Comparison of ENCODE assay signal across 8 cellular contexts in genomic region chr12:104957388-104958008, GRCh38. TPM values are rescaled to one million over a fixed set of nuclear protein-coding genes. Genes with fewer than 3 reads are reported as not detected.
DNase-seq lines count a peak whose midpoint lies in the region; ATAC-seq and TF ChIP-seq lines count a peak whose summit lies in the region.

No MANE protein-coding gene starts in this region.

- H3K4me3 Mint-ChIP-seq in activated CD4-positive, alpha-beta memory T cell treated with anti-CD3 and anti-CD28 coated beads for 36 hours: peak overlapping the region; percentile 76
- peak overlapping the region; percentile 89 for H3K4me3 Mint-ChIP-seq in neural crest cell

- H3K4me1 ChIP-seq in IMR-90 (ENCODE audit: control insufficient read depth, insufficient read depth, low read length) (peaks cover 10% of the 10 kb centered on the region), vagina (peaks cover 14% of the 10 kb centered on the region)

- H3K9me1 ChIP-seq in IMR-90 (ENCODE audit: insufficient read depth, low read length): no peaks in the 10 kb centered on the region

- H3K36me3 Mint-ChIP-seq in activated CD4-positive, alpha-beta memory T cell treated with anti-CD3 and anti-CD28 coated beads for 36 hours: no peaks in the 10 kb centered on the region
- H3K36me3 Mint-ChIP-seq in neural crest cell (ENCODE audit: low read depth): no peaks in the 10 kb centered on the region

- no peak overlapping the region for H3K4ac ChIP-seq in IMR-90 (ENCODE audit: low read depth, low read length)

- H3K27ac Mint-ChIP-seq in activated CD4-positive, alpha-beta memory T cell treated with anti-CD3 and anti-CD28 coated beads for 36 hours: peak overlapping the region; percentile 43
- H3K27ac Mint-ChIP-seq in neural crest cell (ENCODE audit: unreplicated experiment): no peak overlapping the region

- TF ChIP-seq POLR2A in IMR-90 (IDR thresholded peaks at IDR 0.05; ENCODE audit: low read depth, low read length): no peak
- TF ChIP-seq POLR2A in vagina (IDR thresholded peaks at IDR 0.05): no peak

- BruUV-seq in IMR-90 (replicated peaks; lab: Mats Ljungman, UMichigan): no TSS peak

- H3K4me1 Mint-ChIP-seq in activated CD4-positive, alpha-beta memory T cell treated with anti-CD3 and anti-CD28 coated beads for 36 hours (ENCODE audit: low read depth): peaks cover 25% of the 10 kb centered on the region
- peaks cover 13% of the 10 kb centered on the region for H3K4me1 Mint-ChIP-seq in neural crest cell

- no peak overlapping the region for H2BK15ac ChIP-seq in IMR-90 (ENCODE audit: low read depth, low read length)

- peak overlapping the region; percentile 82 for H2AK9ac ChIP-seq in IMR-90 (replicated peaks; ENCODE audit: low read depth, low read length, poor library complexity)

- H2BK120ac ChIP-seq in IMR-90 (ENCODE audit: low read depth, low read length): no peak overlapping the region

- 0% methylated on average over 23 of the region's 37 CpGs; no CpG with 5 or more reads in 1 of the 2 experiments for WGBS in IMR-90 (ENCODE audit: extremely low coverage in 2 of 2, insufficient read length in 1 of 2), 2 experiments

- no peak overlapping the region for H4K8ac ChIP-seq in IMR-90 (ENCODE audit: low read depth in 2 of 2, low read length in 2 of 2)

- H2BK5ac ChIP-seq in IMR-90 (ENCODE audit: low read depth, low read length, poor library complexity, severe bottlenecking): no peak overlapping the region

- H4K20me1 ChIP-seq in IMR-90 (ENCODE audit: insufficient read depth, low read length): no peaks in the 10 kb centered on the region

- H3K4me2 ChIP-seq in IMR-90 (ENCODE audit: low read depth, low read length): peak overlapping the region; percentile 85

- H3K27me3 Mint-ChIP-seq in activated CD4-positive, alpha-beta memory T cell treated with anti-CD3 and anti-CD28 coated beads for 36 hours: no peaks in the 10 kb centered on the region
- peaks cover 54% of the 10 kb centered on the region for H3K27me3 Mint-ChIP-seq in neural crest cell (ENCODE audit: low read depth)

- peak overlapping the region; percentile 10 for H3K9ac ChIP-seq in IMR-90 (ENCODE audit: low read depth, low read length)

- peak overlapping the region; percentile 96 for H2AFZ ChIP-seq in IMR-90 (replicated peaks; ENCODE audit: low read length, poor library complexity)

- no peaks in the 10 kb centered on the region for H3K9me3 ChIP-seq in IMR-90 (ENCODE audit: control insufficient read depth, insufficient read depth, low read length)
- no peaks in the 10 kb centered on the region for H3K9me3 ChIP-seq in vagina

- peaks cover 6% of the 10 kb centered on the region for H3K27me3 ChIP-seq in BJ (ENCODE audit: control insufficient read depth, insufficient read depth, low read length)
- peaks cover 24% of the 10 kb centered on the region for H3K27me3 ChIP-seq in IMR-90 (ENCODE audit: control insufficient read depth, insufficient read depth, low read length)
- no peaks in the 10 kb centered on the region for H3K27me3 ChIP-seq in vagina

- no peak overlapping the region for H3K18ac ChIP-seq in IMR-90 (ENCODE audit: low read depth, low read length)

- no peak overlapping the region for H2BK20ac ChIP-seq in IMR-90 (ENCODE audit: low read depth, low read length)

- H3K36me3 ChIP-seq in BJ (ENCODE audit: control insufficient read depth, insufficient read depth, low read length) (no peaks in the 10 kb centered on the region), IMR-90 (ENCODE audit: control insufficient read depth, insufficient read depth, low read length) (no peaks in the 10 kb centered on the region), vagina (no peaks in the 10 kb centered on the region)

- H3K9me3 Mint-ChIP-seq in activated CD4-positive, alpha-beta memory T cell treated with anti-CD3 and anti-CD28 coated beads for 36 hours: no peaks in the 10 kb centered on the region
- no peaks in the 10 kb centered on the region for H3K9me3 Mint-ChIP-seq in neural crest cell

- H2AK5ac ChIP-seq in IMR-90 (ENCODE audit: low read depth, low read length): no peak overlapping the region

- no peak overlapping the region for H4K91ac ChIP-seq in IMR-90 (ENCODE audit: insufficient read depth, low read depth, low read length)

- CTCF ChIA-PET in BJ (lab: Yijun Ruan, JAX) (interaction anchor here (1.7 to 3.7 kb wide), 2 partner anchors 10 to 19 kb away, joined by 5 to 18 read pairs; no protein-coding TSS in a partner anchor), IMR-90 (lab: Yijun Ruan, JAX) (interaction anchor here (0.5 kb wide), 1 partner anchor 15 kb away, joined by 4 read pairs; no protein-coding TSS in a partner anchor)
- CTCF ChIA-PET in activated CD4-positive, alpha-beta memory T cell treated with anti-CD3 and anti-CD28 coated beads for 36 hours (lab: Charles Lee): interaction anchor here (0.7 to 1.7 kb wide), 4 partner anchors 27 to 575 kb away, joined by 3 to 5 read pairs (median 4); no protein-coding TSS in a partner anchor

- H3K4me3 ChIP-seq in BJ (ENCODE audit: low read depth, low read length) (peak overlapping the region; percentile 88), IMR-90 (ENCODE audit: insufficient read depth, low read depth, low read length) (peak overlapping the region; percentile 62), epithelial cell of proximal tubule (ENCODE audit: low read depth, low read length) (peak overlapping the region; percentile 86), vagina (peak overlapping the region; percentile 66 to 96)

- no peak overlapping the region for H3K14ac ChIP-seq in IMR-90 (replicated peaks; ENCODE audit: low read depth, low read length)

- intact Hi-C loops in IMR-90 (cut with micrococcal nuclease) (no loop called here), vagina (cut with DNase I) (no loop called here)
- intact Hi-C loops in activated CD4-positive, alpha-beta memory T cell treated with anti-CD3 and anti-CD28 coated beads for 36 hours (cut with micrococcal nuclease): loop anchor here (1.0 to 10.0 kb wide), 12 partner anchors 27 to 670 kb away; partner anchors contain the start of genes APPL2, CHST11, NOPCHAP1 and WASHC4

- ATAC-seq in GM19372 (IDR thresholded peaks at IDR 0.05; ENCODE audit: low read depth, unreplicated experiment): peak; percentile 30
- peak; percentile 34 for ATAC-seq in IMR-90 (ENCODE audit: low read depth)
- ATAC-seq in GM19035 (IDR thresholded peaks at IDR 0.05; ENCODE audit: unreplicated experiment): no peak

- no peak overlapping the region for H3K56ac ChIP-seq in IMR-90 (ENCODE audit: extremely low read depth, insufficient read depth, low read length)

- POLR2A ChIA-PET in BJ (lab: Charles Lee) (no interaction called here), IMR-90 (lab: Charles Lee; ENCODE audit: unreplicated experiment) (no interaction called here)
- POLR2A ChIA-PET in activated CD4-positive, alpha-beta memory T cell treated with anti-CD3 and anti-CD28 coated beads for 36 hours (lab: Charles Lee): interaction anchor here (0.9 to 2.4 kb wide), 4 partner anchors 14 to 194 kb away, joined by 3 to 12 read pairs (median 4); partner anchors contain the start of gene NOPCHAP1

- DNase-seq in BJ (ENCODE audit: low read depth): no peak
- no peak for DNase-seq in IMR-90
- peak; percentile 55 for DNase-seq in activated CD4-positive, alpha-beta memory T cell treated with anti-CD3 and anti-CD28 coated beads for 36 hours
- DNase-seq in epithelial cell of proximal tubule (ENCODE audit: low read depth): no peak
- DNase-seq in neural crest cell (ENCODE audit: low read depth, low spot score): peak; percentile 22
- no peak for DNase-seq in vagina (ENCODE audit: extremely low spot score in 2 of 2)

- in situ Hi-C loops in IMR-90 (cut with MboI; ENCODE audit: low sequenced_read_pairs): no loop called here

- no peaks in the 10 kb centered on the region for H3K79me1 ChIP-seq in IMR-90 (ENCODE audit: low read depth in 1 of 2, low read length in 2 of 2)

- no peak overlapping the region for H3K23ac ChIP-seq in IMR-90 (ENCODE audit: low read depth, low read length)

- dilution Hi-C loops in IMR-90 (cut with HindIII; ENCODE audit: low sequenced_read_pairs, unreplicated experiment): no loop called here

- H3K27ac ChIP-seq in IMR-90 (ENCODE audit: insufficient read depth, low read length): no peak overlapping the region
- peak overlapping the region; percentile 80 for H3K27ac ChIP-seq in vagina

- TF ChIP-seq CTCF in BJ (IDR thresholded peaks at IDR 0.05; ENCODE audit: insufficient read depth, low read depth, low read length) (no peak), IMR-90 (conservative IDR thresholded peaks at IDR 0.05; ENCODE audit: low read depth, low read length) (no peak), epithelial cell of proximal tubule (conservative IDR thresholded peaks at IDR 0.05; ENCODE audit: low read depth, low read length) (no peak), neural crest cell (conservative IDR thresholded peaks at IDR 0.05) (no peak), vagina (IDR thresholded peaks at IDR 0.05) (no peak)

- no peak overlapping the region for H4K5ac ChIP-seq in IMR-90 (ENCODE audit: low read depth, low read length)

- TF ChIP-seq RAD21 in IMR-90 (IDR thresholded peaks at IDR 0.05; ENCODE audit: low read length): no peak

TF ChIP-seq in IMR-90, 13 proteins besides CTCF, POLR2A, EP300 and RAD21 (continues in another document):
- TF ChIP-seq MAZ (IDR thresholded peaks at IDR 0.05; ENCODE audit: borderline replicate concordance, low read depth, low read length): no peak

RNA-seq across cellular contexts. Expression of gene SLC41A2, which starts 0.6 kb away (rescaled TPM):
- polyA plus RNA-seq in BJ (2011; rRNA removed) (1.2 and 2.9 TPM in 2 replicates), IMR-90 (2012; rRNA removed) (1.2 and 1.5 TPM in 2 replicates)
- polyA minus RNA-seq in BJ (2011; rRNA and poly(A)+ RNA removed): 3.3 and 3.8 TPM in 2 replicates
- total RNA-seq in IMR-90 (2012; rRNA removed) (6.8 and 14.4 TPM in 2 replicates), epithelial cell of proximal tubule (19.7 and 24.4 TPM in 2 replicates), neural crest cell (1.9 and 3.8 TPM in 2 replicates), vagina (19.9 TPM)
- 0.56 and 1.0 TPM in 2 replicates for polyA plus RNA-seq in IMR-90 (2012; cell fraction: cytosol; rRNA removed)
- 0.37 and 1.00 TPM in 2 replicates for polyA plus RNA-seq in IMR-90 (2012; cell fraction: nucleus; rRNA removed; ENCODE audit: low replicate concordance)
- 1 to 10 TPM; 7.6 to 7.7 TPM for total RNA-seq in activated CD4-positive, alpha-beta memory T cell treated with anti-CD3 and anti-CD28 coated beads for 36 hours

RNA-seq across cellular contexts. Expression of gene NOPCHAP1, which starts 28.6 kb away (rescaled TPM):
- polyA plus RNA-seq in BJ (2011; rRNA removed) (3.8 and 6.1 TPM in 2 replicates), IMR-90 (2012; rRNA removed) (9.3 and 9.9 TPM in 2 replicates)
- 1.8 and 3.9 TPM in 2 replicates for polyA minus RNA-seq in BJ (2011; rRNA and poly(A)+ RNA removed)
- total RNA-seq in IMR-90 (2012; rRNA removed) (5.3 and 5.6 TPM in 2 replicates), epithelial cell of proximal tubule (17.4 and 20.9 TPM in 2 replicates), neural crest cell (26.0 and 26.1 TPM in 2 replicates), vagina (13.3 TPM)
- polyA plus RNA-seq in IMR-90 (2012; cell fraction: cytosol; rRNA removed): 2.0 and 2.8 TPM in 2 replicates
- 1.1 and 1.9 TPM in 2 replicates for polyA plus RNA-seq in IMR-90 (2012; cell fraction: nucleus; rRNA removed; ENCODE audit: low replicate concordance)
- total RNA-seq in activated CD4-positive, alpha-beta memory T cell treated with anti-CD3 and anti-CD28 coated beads for 36 hours: 10 to 100 TPM; 30.5 to 30.9 TPM

Comparison
In these comparisons a context has a peak if more than half of its experiments do, and no peak if none do; other contexts are left out.
1. DNase-seq: peak in activated CD4-positive, alpha-beta memory T cell treated with anti-CD3 and anti-CD28 coated beads for 36 hours (single experiment) and neural crest cell (single experiment); none in BJ (single experiment), IMR-90 (single experiment), epithelial cell of proximal tubule (single experiment) and vagina (0 of 2).
2. Peak in every context shown above with its lines, with median percentiles within 50 percentile points of each other: H3K4me3 ChIP-seq.